In the genomic region with DNA sequence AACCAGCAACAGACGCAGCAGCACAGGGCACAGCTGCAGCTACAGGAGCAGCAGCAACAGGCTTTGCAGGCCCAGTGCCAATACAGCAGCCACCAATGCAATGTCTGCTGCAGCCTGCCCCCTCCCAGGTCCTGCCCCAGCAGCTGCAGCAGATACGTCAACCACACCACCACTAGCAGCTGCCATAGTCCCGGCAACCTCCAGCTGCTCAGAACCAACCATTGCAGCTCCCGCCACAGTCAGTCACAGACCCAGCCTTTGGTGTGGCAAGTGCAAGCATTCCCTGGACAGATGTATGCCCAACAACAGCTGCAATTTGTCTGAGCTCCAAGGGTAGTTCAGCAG, we compare ENCODE assay signal across 2 cellular contexts.
TF ChIP-seq lines count a peak whose summit lies in the region.

No MANE protein-coding gene starts in this region.

TF ChIP-seq in SK-N-SH, 30 proteins besides CTCF, POLR2A, EP300 and RAD21:
- TF ChIP-seq, protein P1, sequence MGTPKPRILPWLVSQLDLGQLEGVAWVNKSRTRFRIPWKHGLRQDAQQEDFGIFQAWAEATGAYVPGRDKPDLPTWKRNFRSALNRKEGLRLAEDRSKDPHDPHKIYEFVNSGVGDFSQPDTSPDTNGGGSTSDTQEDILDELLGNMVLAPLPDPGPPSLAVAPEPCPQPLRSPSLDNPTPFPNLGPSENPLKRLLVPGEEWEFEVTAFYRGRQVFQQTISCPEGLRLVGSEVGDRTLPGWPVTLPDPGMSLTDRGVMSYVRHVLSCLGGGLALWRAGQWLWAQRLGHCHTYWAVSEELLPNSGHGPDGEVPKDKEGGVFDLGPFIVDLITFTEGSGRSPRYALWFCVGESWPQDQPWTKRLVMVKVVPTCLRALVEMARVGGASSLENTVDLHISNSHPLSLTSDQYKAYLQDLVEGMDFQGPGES (IDR thresholded peaks at IDR 0.05; ENCODE audit: low read depth, low read length) = no peak
- TF ChIP-seq RFX5 (IDR thresholded peaks at IDR 0.05; ENCODE audit: low read length) (no peak), RXRA (IDR thresholded peaks at IDR 0.05; ENCODE audit: borderline replicate concordance, low read depth) (no peak), YY1 (IDR thresholded peaks at IDR 0.05; ENCODE audit: low read depth) (no peak), RCOR1 (IDR thresholded peaks at IDR 0.05; ENCODE audit: low read length) (no peak), MXI1 (IDR thresholded peaks at IDR 0.05; ENCODE audit: low read depth, low read length) (no peak), TCF12 (IDR thresholded peaks at IDR 0.05) (no peak), NFIC (IDR thresholded peaks at IDR 0.05; ENCODE audit: borderline replicate concordance) (no peak), ELF1 (IDR thresholded peaks at IDR 0.05) (no peak), JUND (IDR thresholded peaks at IDR 0.05) (no peak), FOSL2 (IDR thresholded peaks at IDR 0.05; ENCODE audit: borderline replicate concordance, low read depth) (no peak), CHD2 (IDR thresholded peaks at IDR 0.05; ENCODE audit: low read length, partially characterized antibody) (no peak), POLR2AphosphoS5 (IDR thresholded peaks at IDR 0.05; ENCODE audit: low read depth, low read length) (no peak), USF1 (IDR thresholded peaks at IDR 0.05; ENCODE audit: borderline replicate concordance, low read depth) (no peak), TEAD4 (IDR thresholded peaks at IDR 0.05; ENCODE audit: borderline replicate concordance, insufficient read depth) (no peak), GATA2 (CRISPR knock-in tag; IDR thresholded peaks at IDR 0.05) (no peak)
- TF ChIP-seq, protein P2, sequence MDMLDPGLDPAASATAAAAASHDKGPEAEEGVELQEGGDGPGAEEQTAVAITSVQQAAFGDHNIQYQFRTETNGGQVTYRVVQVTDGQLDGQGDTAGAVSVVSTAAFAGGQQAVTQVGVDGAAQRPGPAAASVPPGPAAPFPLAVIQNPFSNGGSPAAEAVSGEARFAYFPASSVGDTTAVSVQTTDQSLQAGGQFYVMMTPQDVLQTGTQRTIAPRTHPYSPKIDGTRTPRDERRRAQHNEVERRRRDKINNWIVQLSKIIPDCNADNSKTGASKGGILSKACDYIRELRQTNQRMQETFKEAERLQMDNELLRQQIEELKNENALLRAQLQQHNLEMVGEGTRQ (IDR thresholded peaks at IDR 0.05; ENCODE audit: borderline replicate concordance, low read depth, low read length) = no peak
- TF ChIP-seq, protein P3, sequence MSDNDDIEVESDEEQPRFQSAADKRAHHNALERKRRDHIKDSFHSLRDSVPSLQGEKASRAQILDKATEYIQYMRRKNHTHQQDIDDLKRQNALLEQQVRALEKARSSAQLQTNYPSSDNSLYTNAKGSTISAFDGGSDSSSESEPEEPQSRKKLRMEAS (IDR thresholded peaks at IDR 0.05; ENCODE audit: low read depth) = no peak

TF ChIP-seq in SK-N-SH treated with all-trans-retinoic acid at 6 μM for 48 hours, 23 proteins besides CTCF, POLR2A, EP300 and RAD21:
- no peak for TF ChIP-seq GLIS3 (CRISPR knock-in tag; IDR thresholded peaks at IDR 0.05)
- TF ChIP-seq ZFP30 (CRISPR knock-in tag; IDR thresholded peaks at IDR 0.05) = no peak
- no peak for TF ChIP-seq OSR1 (CRISPR knock-in tag; IDR thresholded peaks at IDR 0.05)
TF ChIP-seq in SK-N-SH treated with all-trans-retinoic acid at 6 μM for 48 hours: peak in this region for 0.
